12 cellular contexts compared by ENCODE assay signal in the genomic region with DNA sequence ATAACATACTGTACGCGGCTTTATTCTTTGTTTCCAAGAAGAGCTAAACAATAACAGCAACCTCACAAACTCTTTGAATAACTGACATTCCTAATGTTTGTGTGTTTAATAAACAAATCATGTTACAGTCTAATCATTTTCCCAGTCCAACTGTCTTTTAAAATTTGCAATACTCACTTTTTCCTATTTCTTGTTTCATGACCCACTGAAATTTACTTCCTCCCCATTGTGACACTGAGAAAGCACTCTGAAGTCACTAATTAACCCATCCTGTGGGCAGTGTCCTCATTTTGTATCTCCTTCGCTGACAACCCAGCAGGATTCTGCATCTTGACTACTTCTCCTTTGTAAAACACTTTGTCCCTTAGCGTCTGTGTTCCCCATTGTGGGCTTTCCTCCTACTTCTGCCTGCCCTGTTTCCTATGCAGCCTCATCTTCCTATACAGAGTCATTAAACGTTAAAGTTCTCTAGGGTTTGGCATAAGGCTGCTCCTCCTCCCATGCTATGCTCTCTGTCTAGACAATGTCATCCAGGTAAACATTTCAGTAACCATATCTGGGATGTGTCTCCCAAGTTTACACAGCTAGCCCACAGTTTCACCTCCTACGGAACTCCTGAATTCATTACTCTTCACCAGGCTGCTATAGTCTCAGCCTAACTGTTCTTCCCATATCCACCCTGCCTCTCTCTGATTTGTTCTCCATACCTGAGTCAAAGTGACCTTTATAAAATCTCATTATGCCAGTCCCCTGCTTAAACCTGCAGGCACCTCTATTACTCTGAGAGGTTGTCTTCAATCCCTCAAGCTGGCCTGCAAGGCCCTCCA.
DNase-seq lines count a peak whose midpoint lies in the region; ATAC-seq and TF ChIP-seq lines count a peak whose summit lies in the region.
"Had no signal": no experiment of that assay in that cellular context is flagged by ENCODE, and none has a peak within 500 bp of the region (broad histone marks: within the 10 kb centered on the region; RNA-seq: fewer than 3 reads in every experiment).

No MANE protein-coding gene starts in this region.

- H3K36me3 ChIP-seq in ACC112 (ENCODE audit: insufficient read depth, low read length), result no peaks in the 10 kb centered on the region
- no peaks in the 10 kb centered on the region for H3K36me3 ChIP-seq in lung (ENCODE audit: control insufficient read depth in 2 of 2, insufficient read depth in 2 of 2, low read length in 2 of 2)

- H3K27me3 Mint-ChIP-seq in endothelial cell (ENCODE audit: unreplicated experiment), result no peaks in the 10 kb centered on the region

- ATAC-seq in lung (ENCODE audit: insufficient read depth, low FRiP score) (peak; percentile 45), GM21447 (IDR thresholded peaks at IDR 0.05; ENCODE audit: unreplicated experiment) (no peak)
- ATAC-seq: natural killer cell treated with Interleukin-12 subunit alpha and Interleukin-12 subunit beta and Interleukin-15 and Interleukin-18, amount 100 ng/mL, for 72 hours had no signal

- H3K27ac Mint-ChIP-seq in endothelial cell (ENCODE audit: unreplicated experiment), result no peak overlapping the region
- H3K27ac Mint-ChIP-seq: activated naive CD4-positive, alpha-beta T cell treated with anti-CD3 and anti-CD28 coated beads for 36 hours; natural killer cell treated with Interleukin-12 subunit alpha and Interleukin-12 subunit beta and Interleukin-15 and Interleukin-18, amount 100 ng/mL, for 72 hours had no signal

- no peaks in the 10 kb centered on the region for H3K9me3 ChIP-seq in lung (ENCODE audit: control insufficient read depth in 2 of 2, insufficient read depth in 1 of 2, low read length in 1 of 2)

- peak; percentile 41 for DNase-seq in HK-2 (ENCODE audit: unreplicated experiment)
- peak; percentile 15 for DNase-seq in amniotic epithelial cell (ENCODE audit: low read depth)
- no peak for DNase-seq in lung (ENCODE audit: low spot score)
- DNase-seq in DMS79 (lab: John Stamatoyannopoulos, UW), result no peak
- no peak for DNase-seq in NCI-H1092 (lab: John Stamatoyannopoulos, UW)
- DNase-seq in endothelial cell (ENCODE audit: low spot score), result no peak
- DNase-seq: activated CD4-positive, alpha-beta T cell treated with anti-CD3 and anti-CD28 coated beads, Interleukin-2, amount 50 U/mL, for 1 hour; activated naive CD4-positive, alpha-beta T cell treated with anti-CD3 and anti-CD28 coated beads for 36 hours; NCI-H2029 treated with DMSO at 0.1 percent for 48 hours had no signal

- H3K4me3 Mint-ChIP-seq in endothelial cell (ENCODE audit: unreplicated experiment), result no peak overlapping the region
- H3K4me3 Mint-ChIP-seq: activated naive CD4-positive, alpha-beta T cell treated with anti-CD3 and anti-CD28 coated beads for 36 hours; natural killer cell treated with Interleukin-12 subunit alpha and Interleukin-12 subunit beta and Interleukin-15 and Interleukin-18, amount 100 ng/mL, for 72 hours had no signal

- H3K36me3 Mint-ChIP-seq in endothelial cell (ENCODE audit: low read depth, unreplicated experiment), result no peaks in the 10 kb centered on the region
- H3K36me3 Mint-ChIP-seq: natural killer cell treated with Interleukin-12 subunit alpha and Interleukin-12 subunit beta and Interleukin-15 and Interleukin-18, amount 100 ng/mL, for 72 hours had no signal

- H3K27ac ChIP-seq in ACC112 (ENCODE audit: low read depth, low read length) (peak overlapping the region; percentile 94), lung (ENCODE audit: low read depth in 1 of 2, low read length in 1 of 2) (no peak overlapping the region)

- H3K4me1 Mint-ChIP-seq in endothelial cell (ENCODE audit: unreplicated experiment), result peaks cover 9% of the 10 kb centered on the region

- TF ChIP-seq CTCF in lung (IDR thresholded peaks at IDR 0.05; ENCODE audit: control extremely low read depth, extremely low read depth), result no peak
- TF ChIP-seq CTCF in endothelial cell (IDR thresholded peaks at IDR 0.05; ENCODE audit: unreplicated experiment), result no peak

- 50 to 57% methylated on average over 6 of the region's 6 CpGs for WGBS in lung, 2 donors

- no peaks in the 10 kb centered on the region for H3K9me3 Mint-ChIP-seq in endothelial cell (ENCODE audit: unreplicated experiment)
- H3K9me3 Mint-ChIP-seq: activated naive CD4-positive, alpha-beta T cell treated with anti-CD3 and anti-CD28 coated beads for 36 hours; natural killer cell treated with Interleukin-12 subunit alpha and Interleukin-12 subunit beta and Interleukin-15 and Interleukin-18, amount 100 ng/mL, for 72 hours had no signal

- peak overlapping the region; percentile 47 for H2AFZ ChIP-seq in ACC112 (ENCODE audit: low read length, unreplicated experiment)

- H3K4me3 ChIP-seq in ACC112 (ENCODE audit: low read depth, low read length) (no peak overlapping the region), lung (no peak overlapping the region)

- no peaks in the 10 kb centered on the region for H3K27me3 ChIP-seq in ACC112 (ENCODE audit: insufficient read depth, low read length)
- H3K27me3 ChIP-seq in lung (ENCODE audit: control insufficient read depth, insufficient read depth), result no peaks in the 10 kb centered on the region

- H3K4me1 ChIP-seq in ACC112 (ENCODE audit: control insufficient read depth, insufficient read depth, low read length, unreplicated experiment) (peaks cover 58% of the 10 kb centered on the region), lung (ENCODE audit: control insufficient read depth in 2 of 2, insufficient read depth in 2 of 2, low read length in 2 of 2) (peaks cover 0 to 1% of the 10 kb centered on the region in 2 donors)

- no peaks in the 10 kb centered on the region for H3K79me2 ChIP-seq in ACC112 (ENCODE audit: control insufficient read depth, insufficient read depth, low read length, unreplicated experiment)

Comparison
In these comparisons a context has a peak if more than half of its experiments do, and no peak if none do; other contexts are left out.
1. DNase-seq: peak in HK-2 (single experiment) and amniotic epithelial cell (single experiment); none in lung (single experiment), DMS79 (single experiment), NCI-H1092 (single experiment) and endothelial cell (single experiment).